ENCODE assay signal across 8 cellular contexts in the genomic region with DNA sequence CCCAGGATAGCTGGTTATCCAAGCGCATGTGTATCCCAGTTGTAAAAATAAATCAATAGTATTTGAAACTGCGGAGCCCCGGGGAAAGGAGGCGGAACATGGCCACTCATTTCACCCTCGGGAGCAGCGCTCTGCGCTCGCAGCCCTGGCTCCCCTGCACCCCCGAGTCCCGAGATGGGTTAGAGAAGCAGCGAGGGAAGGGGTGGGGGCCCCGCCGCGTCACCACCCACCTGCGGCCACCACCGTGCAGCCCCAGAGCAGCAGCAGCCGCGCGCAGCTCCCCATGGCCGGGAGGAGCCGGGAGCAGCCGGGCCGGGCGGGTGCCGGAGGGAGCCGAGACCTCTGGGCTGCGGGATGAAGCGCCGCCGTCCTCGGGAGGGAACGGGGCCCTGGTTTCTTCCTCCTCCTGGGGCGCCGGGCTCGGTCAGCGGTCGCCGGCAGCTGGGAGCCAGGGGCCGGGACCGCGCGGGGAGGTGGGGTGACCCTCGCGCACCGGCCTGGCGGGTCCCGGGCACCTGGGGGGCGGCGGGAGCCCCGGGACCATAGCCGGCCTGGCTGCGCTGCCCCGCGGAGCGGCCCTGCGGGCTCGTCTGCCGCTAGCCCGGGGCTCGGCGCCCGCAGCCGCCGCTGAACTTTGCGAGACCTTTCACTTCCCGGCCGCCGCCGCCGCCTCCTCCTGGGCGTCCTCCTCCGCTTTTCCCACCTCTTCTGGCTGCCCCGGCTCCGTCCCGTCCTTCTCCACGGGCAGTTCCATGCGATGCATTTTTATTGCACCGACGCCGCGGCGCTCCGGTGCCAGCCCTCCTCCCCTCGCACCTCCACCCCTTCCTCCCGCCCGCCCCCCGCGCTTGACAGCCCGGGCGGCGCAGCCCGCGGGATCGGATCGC. TPM values are rescaled to one million over a fixed set of nuclear protein-coding genes. Genes with fewer than 3 reads are reported as not detected.
A peak's percentile ranks its signal among the peaks of the same experiment; 100 is the strongest.
DNase-seq lines count a peak whose midpoint lies in the region; ATAC-seq lines count a peak whose summit lies in the region.

A gene (minus strand): TSS at position 740 of the 887 bp plus-strand sequence. CDS start 455 bp downstream, at position 285.

- peak within 1 kb of the TSS; percentile 77 for H3K4me3 Mint-ChIP-seq in activated naive CD8-positive, alpha-beta T cell

- no peaks in the 10 kb centered on the region for H3K9me3 Mint-ChIP-seq in activated naive CD8-positive, alpha-beta T cell (ENCODE audit: low read depth)

- H3K27ac Mint-ChIP-seq in activated naive CD8-positive, alpha-beta T cell: no peak within 1 kb of the TSS

- H3K27me3 Mint-ChIP-seq in activated naive CD8-positive, alpha-beta T cell: peaks cover 44% of the 10 kb centered on the region

- peaks cover 14% of the 10 kb centered on the region for H3K4me1 Mint-ChIP-seq in activated naive CD8-positive, alpha-beta T cell (ENCODE audit: low read depth)

- H3K36me3 Mint-ChIP-seq in activated naive CD8-positive, alpha-beta T cell: no peaks in the 10 kb centered on the region

- ATAC-seq in GM19035 (IDR thresholded peaks at IDR 0.05; ENCODE audit: unreplicated experiment) (peak; percentile 51), GM18498 (IDR thresholded peaks at IDR 0.05; ENCODE audit: unreplicated experiment) (no peak)

- intact Hi-C loops in cardiac septum (cut with DNase I) (loop anchor here (5.0 kb wide), 1 partner anchor 173 kb away; no protein-coding TSS in a partner anchor), posterior vena cava (cut with DNase I) (no loop called here)

- DNase-seq in AG08396 (ENCODE audit: low spot score) (peak; percentile 58), NCI-H2196 (lab: John Stamatoyannopoulos, UW; ENCODE audit: unreplicated experiment) (peak; percentile 28), cardiac septum (ENCODE audit: low spot score) (no peak), posterior vena cava (ENCODE audit: low spot score) (peak; percentile 87), GOT3 (lab: John Stamatoyannopoulos, UW) (no peak)

RNA-seq across cellular contexts. Expression of the gene that starts here (rescaled TPM):
- total RNA-seq in cardiac septum: 77.8 TPM
- 10 to 100 TPM; 20.5 to 24.6 TPM for total RNA-seq in posterior vena cava

Comparison
In these comparisons a context has a peak if more than half of its experiments do, and no peak if none do; other contexts are left out.
1. DNase-seq: peak in AG08396 (single experiment), NCI-H2196 (single experiment) and posterior vena cava (single experiment); none in cardiac septum (single experiment) and GOT3 (single experiment).